Comparison of ENCODE assay signal across 8 cellular contexts in the genomic region with DNA sequence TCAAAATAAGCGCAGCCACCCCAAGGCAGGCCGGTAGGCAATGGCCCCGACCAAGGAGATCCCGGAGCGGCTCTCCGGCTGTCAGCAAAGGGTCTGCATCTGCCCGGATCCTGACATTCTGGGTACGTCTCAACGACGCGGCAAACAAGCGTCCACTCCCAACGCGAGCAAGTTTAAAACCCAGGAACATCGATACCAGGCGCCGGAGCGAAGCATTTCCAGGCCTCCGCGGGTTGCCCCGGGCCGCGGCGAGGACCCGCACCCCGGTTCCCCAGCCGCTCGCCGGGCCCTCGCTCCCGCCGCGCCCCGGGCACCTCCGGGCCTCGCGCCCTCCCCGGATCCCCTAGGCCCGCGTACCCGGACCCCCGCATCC. TPM values are rescaled to one million over a fixed set of nuclear protein-coding genes. Genes with fewer than 3 reads are reported as not detected.
A peak's percentile ranks its signal among the peaks of the same experiment; 100 is the strongest.
DNase-seq lines count a peak whose midpoint lies in the region; ATAC-seq and TF ChIP-seq lines count a peak whose summit lies in the region.

No MANE protein-coding gene starts in this region.

- no peaks in the 10 kb centered on the region for H3K36me3 Mint-ChIP-seq in T-helper 17 cell (ENCODE audit: low read depth)

- H3K9me3 ChIP-seq in T-helper 17 cell (ENCODE audit: control insufficient read depth, low read length, poor library complexity, severe bottlenecking) (no peaks in the 10 kb centered on the region), skeletal muscle satellite cell (replicated peaks; ENCODE audit: low read length) (no peaks in the 10 kb centered on the region)

- H3K4me1 Mint-ChIP-seq in T-helper 17 cell = peaks cover 28% of the 10 kb centered on the region

- TF ChIP-seq CTCF in HL-60 (IDR thresholded peaks at IDR 0.05; ENCODE audit: insufficient read depth, low read length) = no peak

- H3K4me3 ChIP-seq in HL-60 (replicated peaks; ENCODE audit: insufficient read depth, low read length) (peak overlapping the region; percentile 67), skeletal muscle satellite cell (ENCODE audit: low read length) (peak overlapping the region; percentile 96)

- no peaks in the 10 kb centered on the region for H3K27me3 Mint-ChIP-seq in T-helper 17 cell

- H3K27me3 ChIP-seq in HL-60 (ENCODE audit: insufficient read depth, poor library complexity, severe bottlenecking) (no peaks in the 10 kb centered on the region), skeletal muscle satellite cell (ENCODE audit: control insufficient read depth, insufficient read depth, low read length) (no peaks in the 10 kb centered on the region)

- H3K4me3 Mint-ChIP-seq in T-helper 17 cell = peak overlapping the region; percentile 96

- peaks cover 24% of the 10 kb centered on the region for H3K4me1 ChIP-seq in skeletal muscle satellite cell (ENCODE audit: control insufficient read depth, insufficient read depth, low read length)

- DNase-seq in Caki2 (ENCODE audit: low read depth) (peak; percentile 25), HL-60 (ENCODE audit: low read depth in 1 of 2, low spot score in 1 of 2) (peak; percentile 6 to 33), T-helper 17 cell (peak; percentile 11 to 14 (median 14)), T47D (ENCODE audit: low read depth in 1 of 2, low spot score in 1 of 2) (peak; percentile 51 to 60), iPS-NIHi11 (ENCODE audit: low spot score) (peak; percentile 73), H4 (ENCODE audit: low spot score) (no peak)

- H3K27ac Mint-ChIP-seq in T-helper 17 cell = peak overlapping the region; percentile 86

- no peaks in the 10 kb centered on the region for H3K36me3 ChIP-seq in skeletal muscle satellite cell (ENCODE audit: insufficient read depth, low read length)

- peak overlapping the region; percentile 17; the same call in 1 of the 2 replicates for H3K27ac ChIP-seq in HL-60 (replicated peaks)

- ATAC-seq in GM19467 (IDR thresholded peaks at IDR 0.05; ENCODE audit: unreplicated experiment) (peak; percentile 37), T-helper 17 cell (peak; percentile 52)

- H3K9ac ChIP-seq in skeletal muscle satellite cell (ENCODE audit: low read depth, low read length) = peak overlapping the region; percentile 93

- peak overlapping the region; percentile 93 for H3K4me2 ChIP-seq in skeletal muscle satellite cell (ENCODE audit: low read length)

- in situ Hi-C loops in Caki2 (cut with HindIII; ENCODE audit: low pct_unique_long_range_greater_than_20kb, low sequenced_read_pairs) (no loop called here), T47D (cut with HindIII; ENCODE audit: low pct_unique_long_range_greater_than_20kb, low sequenced_read_pairs) (no loop called here)

RNA-seq across cellular contexts. Expression of a gene that starts 0.5 kb away (rescaled TPM):
- 22.0 and 30.4 TPM in 2 replicates for total RNA-seq in Caki2 (2014; rRNA removed; shearing (Covaris generic); ENCODE audit: low replicate concordance)
- 10 to 100 TPM; 22.0 to 23.3 TPM for total RNA-seq in T-helper 17 cell
- 21.4 and 23.3 TPM in 2 replicates for total RNA-seq in skeletal muscle satellite cell (2012; rRNA removed)
- 32.1 and 40.9 TPM in 2 replicates for total RNA-seq in H4 (2014; rRNA removed; shearing (Covaris generic))

RNA-seq across cellular contexts. Expression of a gene that starts 20.3 kb away (rescaled TPM):
- 13.4 and 15.4 TPM in 2 replicates for total RNA-seq in Caki2 (2014; rRNA removed; shearing (Covaris generic); ENCODE audit: low replicate concordance)
- 1 to 10 TPM; 6.4 to 6.9 TPM for total RNA-seq in T-helper 17 cell
- total RNA-seq in skeletal muscle satellite cell (2012; rRNA removed) = 7.1 and 12.2 TPM in 2 replicates
- total RNA-seq in H4 (2014; rRNA removed; shearing (Covaris generic)) = 34.0 and 35.7 TPM in 2 replicates

RNA-seq across cellular contexts. Expression of a gene that starts 36.6 kb away (rescaled TPM):
- 122 and 157 TPM in 2 replicates for total RNA-seq in Caki2 (2014; rRNA removed; shearing (Covaris generic); ENCODE audit: low replicate concordance)
- total RNA-seq in T-helper 17 cell = 10 to 100 TPM; 42.3 to 50.4 TPM
- total RNA-seq in skeletal muscle satellite cell (2012; rRNA removed) = 91.1 and 153 TPM in 2 replicates
- total RNA-seq in H4 (2014; rRNA removed; shearing (Covaris generic)) = 308 and 368 TPM in 2 replicates
